Comparison of ENCODE assay signal across 8 cellular contexts in the genomic region with DNA sequence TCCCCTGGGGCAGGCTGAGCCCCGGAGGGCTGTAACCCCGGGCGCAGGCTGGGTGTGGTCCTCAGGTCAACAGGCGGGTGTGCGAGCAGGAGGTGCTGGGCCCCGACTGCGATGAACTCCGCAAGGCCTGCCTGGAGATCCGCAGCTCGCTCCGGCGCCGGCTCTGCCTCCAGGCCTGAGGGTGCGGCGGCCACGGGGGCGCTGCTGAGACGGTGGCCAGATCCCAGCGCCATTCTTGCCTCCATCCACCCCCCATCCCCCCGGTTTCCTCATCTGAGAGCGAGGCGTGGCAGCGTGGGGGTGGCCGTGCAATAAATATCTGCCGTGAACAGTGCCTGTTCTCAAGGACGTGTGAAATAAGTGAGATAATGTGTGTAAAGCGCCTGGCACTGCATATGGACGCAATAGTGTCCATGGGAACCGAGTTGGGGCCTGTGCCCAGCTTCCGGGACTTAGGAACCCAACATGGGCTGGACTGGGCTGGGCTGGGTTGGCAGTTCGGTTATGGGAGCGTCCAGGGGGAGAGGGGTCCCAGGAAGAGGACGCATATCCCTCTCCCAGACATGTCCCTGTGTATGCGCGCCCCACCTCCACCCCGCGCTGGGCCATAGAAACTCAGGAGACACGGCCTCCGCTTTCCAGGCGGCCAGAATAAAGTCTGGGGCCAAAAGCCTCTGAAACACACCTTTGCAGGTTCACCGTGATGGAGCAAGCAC. TPM values are rescaled to one million over a fixed set of nuclear protein-coding genes. Genes with fewer than 3 reads are reported as not detected.
DNase-seq lines count a peak whose midpoint lies in the region; ATAC-seq, FAIRE-seq and TF ChIP-seq lines count a peak whose summit lies in the region.

No MANE protein-coding gene starts in this region.

- intact Hi-C loops in endothelial cell of umbilical vein (cut with micrococcal nuclease), result loop anchor here (1.0 to 5.0 kb wide), 3 partner anchors 9 to 353 kb away; partner anchors contain the start of gene CLUAP1

- no peaks in the 10 kb centered on the region for H3K27me3 ChIP-seq in endothelial cell of umbilical vein (ENCODE audit: control insufficient read depth in 2 of 2, insufficient read depth in 2 of 2, low read length in 2 of 2)

- peak overlapping the region; percentile 92 for H2AFZ ChIP-seq in endothelial cell of umbilical vein (ENCODE audit: low read depth, low read length)

- H3K79me2 ChIP-seq in endothelial cell of umbilical vein (ENCODE audit: control insufficient read depth, insufficient read depth, low read length), result no peaks in the 10 kb centered on the region

- H3K9me1 ChIP-seq in endothelial cell of umbilical vein (replicated peaks; ENCODE audit: control insufficient read depth, extremely low read depth, insufficient read depth, low read length), result no peaks in the 10 kb centered on the region

- peak; percentile 27 for ATAC-seq in GM21447 (IDR thresholded peaks at IDR 0.05; ENCODE audit: unreplicated experiment)
- peak; percentile 25 for ATAC-seq in memory B cell (ENCODE audit: low read depth)
- peak; percentile 38 for ATAC-seq in stimulated activated naive CD8-positive, alpha-beta T cell treated with anti-CD3 and anti-CD28 coated beads, Interleukin-15, amount 100 ng/mL, for 72 hours

- POLR2A ChIA-PET in endothelial cell of umbilical vein (lab: Charles Lee), result interaction anchor here (0.8 to 2.6 kb wide), 4 partner anchors 9 to 129 kb away, joined by 3 to 9 read pairs (median 4); partner anchors contain the start of gene ZNF213

- H3K36me3 ChIP-seq in endothelial cell of umbilical vein (ENCODE audit: control insufficient read depth in 2 of 2, extremely low read depth in 1 of 2, insufficient read depth in 2 of 2, low read length in 2 of 2), result no peaks in the 10 kb centered on the region

- peak overlapping the region; percentile 93 for H3K4me2 ChIP-seq in endothelial cell of umbilical vein (ENCODE audit: insufficient read depth, low read length)

- H3K4me1 Mint-ChIP-seq in memory B cell, result peaks cover 16% of the 10 kb centered on the region
- H3K4me1 Mint-ChIP-seq in stimulated activated naive CD8-positive, alpha-beta T cell treated with anti-CD3 and anti-CD28 coated beads, Interleukin-15, amount 100 ng/mL, for 72 hours, result peaks cover 36% of the 10 kb centered on the region

- dilution Hi-C loops in endothelial cell of umbilical vein (cut with MboI; ENCODE audit: extremely low pct_ligation_motif_present, low sequenced_read_pairs), result no loop called here

- CTCF ChIA-PET in endothelial cell of umbilical vein (lab: Charles Lee), result interaction anchor here (0.7 to 8.7 kb wide), 19 partner anchors 9 to 252 kb away, joined by 3 to 54 read pairs (median 5); partner anchors contain the start of genes ZNF174 and ZNF213

- H3K9me3 Mint-ChIP-seq in memory B cell, result peaks cover 2% of the 10 kb centered on the region
- peaks cover 0 to 10% of the 10 kb centered on the region in 2 donors for H3K9me3 Mint-ChIP-seq in stimulated activated naive CD8-positive, alpha-beta T cell treated with anti-CD3 and anti-CD28 coated beads, Interleukin-15, amount 100 ng/mL, for 72 hours

- peaks cover 10% of the 10 kb centered on the region for H3K4me1 ChIP-seq in endothelial cell of umbilical vein (ENCODE audit: control insufficient read depth, extremely low read depth, insufficient read depth, low read length)

- peak; percentile 81 for DNase-seq in COLO668 (lab: John Stamatoyannopoulos, UW; ENCODE audit: unreplicated experiment)
- peak; percentile 29 for DNase-seq in NCI-H1092 (lab: John Stamatoyannopoulos, UW)
- DNase-seq in activated CD4-positive, alpha-beta T cell treated with anti-CD3 and anti-CD28 coated beads, Interleukin-2, amount 50 U/mL, for 4 hours, result peak; percentile 24 to 36
- peak; percentile 64 for DNase-seq in endothelial cell of umbilical vein (ENCODE audit: low read depth, low spot score)
- peak; percentile 35 to 60 for DNase-seq in memory B cell (ENCODE audit: low spot score in 2 of 2)
- peak; percentile 69 to 73 for DNase-seq in stimulated activated naive CD8-positive, alpha-beta T cell treated with anti-CD3 and anti-CD28 coated beads, Interleukin-15, amount 100 ng/mL, for 72 hours
- no peak for DNase-seq in NCI-H128 (lab: John Stamatoyannopoulos, UW; ENCODE audit: unreplicated experiment)

- peak overlapping the region; percentile 72 for H3K9ac ChIP-seq in endothelial cell of umbilical vein (replicated peaks; ENCODE audit: extremely low read depth, insufficient read depth, low read length)

- H3K27ac Mint-ChIP-seq in memory B cell, result peak overlapping the region; percentile 95
- peak overlapping the region; percentile 67 to 83 for H3K27ac Mint-ChIP-seq in stimulated activated naive CD8-positive, alpha-beta T cell treated with anti-CD3 and anti-CD28 coated beads, Interleukin-15, amount 100 ng/mL, for 72 hours

- no peaks in the 10 kb centered on the region for H3K9me3 ChIP-seq in endothelial cell of umbilical vein (replicated peaks; ENCODE audit: control insufficient read depth, insufficient read depth, low read length)

- TSS peak; percentile 41 for BruUV-seq in endothelial cell of umbilical vein (replicated peaks; lab: Mats Ljungman, UMichigan)

- H3K4me3 ChIP-seq in endothelial cell of umbilical vein (replicated peaks in 1 of 3; ENCODE audit: insufficient read depth in 1 of 3, low read depth in 1 of 3, low read length in 3 of 3), result peak overlapping the region; percentile 68 to 80 (median 69)

- H4K20me1 ChIP-seq in endothelial cell of umbilical vein (replicated peaks; ENCODE audit: control insufficient read depth, extremely low read depth, insufficient read depth, low read length), result no peaks in the 10 kb centered on the region

- H3K36me3 Mint-ChIP-seq in memory B cell, result peaks cover 3% of the 10 kb centered on the region

- peak; percentile 88 for FAIRE-seq in endothelial cell of umbilical vein (lab: Jason Lieb, UNC)

- TF ChIP-seq CTCF in endothelial cell of umbilical vein (IDR thresholded peaks at IDR 0.05; ENCODE audit: extremely low read depth in 1 of 2, insufficient read depth in 1 of 2, low read depth in 1 of 2, low read length in 2 of 2), result peak; percentile 50 to 78

- peak overlapping the region; percentile 89 for H3K4me3 Mint-ChIP-seq in memory B cell
- peak overlapping the region; percentile 84 to 98 for H3K4me3 Mint-ChIP-seq in stimulated activated naive CD8-positive, alpha-beta T cell treated with anti-CD3 and anti-CD28 coated beads, Interleukin-15, amount 100 ng/mL, for 72 hours

- H3K27ac ChIP-seq in endothelial cell of umbilical vein (ENCODE audit: insufficient read depth, low read depth, low read length), result peak overlapping the region; percentile 37

- H3K27me3 Mint-ChIP-seq in memory B cell, result peaks cover 1% of the 10 kb centered on the region
- H3K27me3 Mint-ChIP-seq in stimulated activated naive CD8-positive, alpha-beta T cell treated with anti-CD3 and anti-CD28 coated beads, Interleukin-15, amount 100 ng/mL, for 72 hours, result no peaks in the 10 kb centered on the region

- TF ChIP-seq POLR2A in endothelial cell of umbilical vein (IDR thresholded peaks at IDR 0.05; ENCODE audit: low read depth, low read length), result no peak

TF ChIP-seq in endothelial cell of umbilical vein, 7 proteins besides CTCF, POLR2A, EP300 and RAD21 (continues in another document):
- TF ChIP-seq GATA2 (IDR thresholded peaks at IDR 0.05; ENCODE audit: insufficient read depth, insufficient read length, low read depth, low read length) (no peak), MAX (IDR thresholded peaks at IDR 0.05; ENCODE audit: insufficient read depth, insufficient read length) (no peak), MYC (IDR thresholded peaks at IDR 0.05; ENCODE audit: low read depth, low read length) (no peak)

RNA-seq across cellular contexts. Expression of gene ZNF213, which starts 15.0 kb away (rescaled TPM):
- 8.0 and 9.8 TPM in 2 replicates for total RNA-seq in endothelial cell of umbilical vein
- polyA plus RNA-seq in endothelial cell of umbilical vein, result 1.8 and 2.0 TPM in 2 replicates
- 1.3 and 1.7 TPM in 2 replicates for polyA plus RNA-seq in endothelial cell of umbilical vein (2011; cell fraction: cytosol; rRNA removed)
- 0.87 and 0.90 TPM in 2 replicates for polyA plus RNA-seq in endothelial cell of umbilical vein (2011; cell fraction: nucleus; rRNA removed)
- polyA plus RNA-seq in endothelial cell of umbilical vein (2012), result 6.0 and 6.4 TPM in 2 replicates
- polyA minus RNA-seq in endothelial cell of umbilical vein, result 1.4 and 2.0 TPM in 2 replicates
- polyA minus RNA-seq in endothelial cell of umbilical vein (2011; cell fraction: cytosol; rRNA and poly(A)+ RNA removed), result 3.5 TPM
- 0.72 and 1.5 TPM in 2 replicates for polyA minus RNA-seq in endothelial cell of umbilical vein (2011; cell fraction: nucleus; rRNA and poly(A)+ RNA removed)

RNA-seq across cellular contexts. Expression of gene ZNF205, which starts 37.4 kb away (rescaled TPM):
- 15.5 and 18.5 TPM in 2 replicates for total RNA-seq in endothelial cell of umbilical vein
- polyA plus RNA-seq in endothelial cell of umbilical vein, result 19.0 and 30.1 TPM in 2 replicates
- 14.3 and 20.6 TPM in 2 replicates for polyA plus RNA-seq in endothelial cell of umbilical vein (2011; cell fraction: cytosol; rRNA removed)
- 15.3 and 16.2 TPM in 2 replicates for polyA plus RNA-seq in endothelial cell of umbilical vein (2011; cell fraction: nucleus; rRNA removed)
- 8.4 and 10.2 TPM in 2 replicates for polyA plus RNA-seq in endothelial cell of umbilical vein (2012)
- polyA minus RNA-seq in endothelial cell of umbilical vein, result 5.1 and 6.5 TPM in 2 replicates
- 8.7 TPM for polyA minus RNA-seq in endothelial cell of umbilical vein (2011; cell fraction: cytosol; rRNA and poly(A)+ RNA removed)
- 3.0 and 4.4 TPM in 2 replicates for polyA minus RNA-seq in endothelial cell of umbilical vein (2011; cell fraction: nucleus; rRNA and poly(A)+ RNA removed)

RNA-seq across cellular contexts. Expression of gene OR1F1, which starts 38.2 kb away (rescaled TPM):
- total RNA-seq in endothelial cell of umbilical vein, result not detected in 2 replicates
- polyA plus RNA-seq in endothelial cell of umbilical vein, result 0.17 and 0.25 TPM in 2 replicates
- 0.10 and 0.14 TPM in 2 replicates for polyA plus RNA-seq in endothelial cell of umbilical vein (2011; cell fraction: cytosol; rRNA removed)
- not detected in 2 replicates for polyA plus RNA-seq in endothelial cell of umbilical vein (2011; cell fraction: nucleus; rRNA removed)
- 0.19 TPM in 1 of 2 replicates, not detected in the other for polyA plus RNA-seq in endothelial cell of umbilical vein (2012)
- polyA minus RNA-seq in endothelial cell of umbilical vein, result 0.63 TPM in 1 of 2 replicates, not detected in the other
- not detected for polyA minus RNA-seq in endothelial cell of umbilical vein (2011; cell fraction: cytosol; rRNA and poly(A)+ RNA removed)
- not detected in 2 replicates for polyA minus RNA-seq in endothelial cell of umbilical vein (2011; cell fraction: nucleus; rRNA and poly(A)+ RNA removed)

RNA-seq across cellular contexts. Expression of gene ZSCAN10, which starts 50.7 kb away (rescaled TPM):
- not detected in 2 replicates for total RNA-seq in endothelial cell of umbilical vein
- polyA plus RNA-seq in endothelial cell of umbilical vein, result 0.08 TPM in 1 of 2 replicates, not detected in the other
- polyA plus RNA-seq in endothelial cell of umbilical vein (2011; cell fraction: cytosol; rRNA removed), result not detected in 2 replicates
- not detected in 2 replicates for polyA plus RNA-seq in endothelial cell of umbilical vein (2011; cell fraction: nucleus; rRNA removed)
- not detected in 2 replicates for polyA plus RNA-seq in endothelial cell of umbilical vein (2012)
- not detected in 2 replicates for polyA minus RNA-seq in endothelial cell of umbilical vein
- not detected for polyA minus RNA-seq in endothelial cell of umbilical vein (2011; cell fraction: cytosol; rRNA and poly(A)+ RNA removed)
- polyA minus RNA-seq in endothelial cell of umbilical vein (2011; cell fraction: nucleus; rRNA and poly(A)+ RNA removed), result not detected in 2 replicates
